Comparison of ENCODE assay signal across 1 cellular context in the genomic region with DNA sequence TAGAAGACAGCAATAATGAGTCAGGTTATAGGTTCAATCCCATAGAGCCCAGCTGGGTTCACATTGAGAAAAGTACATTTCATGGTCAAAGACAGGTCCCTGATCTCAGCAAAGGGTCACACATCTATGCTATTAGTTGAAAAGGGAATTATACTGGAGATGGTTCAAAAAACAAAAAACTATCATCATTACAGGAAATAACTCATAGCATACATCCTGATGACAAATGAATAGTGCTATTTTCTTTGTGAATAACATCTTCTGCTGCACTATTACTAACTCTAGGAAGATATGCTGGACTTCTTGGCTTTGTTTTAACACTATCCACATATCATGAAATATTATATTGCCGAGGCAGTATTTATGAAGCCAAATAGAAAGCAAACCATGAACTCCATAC.
TF ChIP-seq lines count a peak whose summit lies in the region.

No MANE protein-coding gene starts in this region.

TF ChIP-seq in endothelial cell of umbilical vein, 7 proteins besides CTCF, POLR2A, EP300 and RAD21:
- TF ChIP-seq GATA2 (IDR thresholded peaks at IDR 0.05; ENCODE audit: insufficient read depth, insufficient read length, low read depth, low read length) = peak; percentile 32
- no peak for TF ChIP-seq MYC (IDR thresholded peaks at IDR 0.05; ENCODE audit: low read depth, low read length)
- TF ChIP-seq JUN (IDR thresholded peaks at IDR 0.05; ENCODE audit: borderline replicate concordance, insufficient read depth, insufficient read length, low read depth) = peak; percentile 85
- TF ChIP-seq FOS (IDR thresholded peaks at IDR 0.05; ENCODE audit: borderline replicate concordance, insufficient read depth, low read length) = peak; percentile 94
- peak; percentile 58 for TF ChIP-seq POLR2AphosphoS5 (IDR thresholded peaks at IDR 0.05; ENCODE audit: insufficient read depth, low read depth, low read length)
- TF ChIP-seq, protein P1, sequence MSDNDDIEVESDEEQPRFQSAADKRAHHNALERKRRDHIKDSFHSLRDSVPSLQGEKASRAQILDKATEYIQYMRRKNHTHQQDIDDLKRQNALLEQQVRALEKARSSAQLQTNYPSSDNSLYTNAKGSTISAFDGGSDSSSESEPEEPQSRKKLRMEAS (IDR thresholded peaks at IDR 0.05; ENCODE audit: insufficient read depth, insufficient read length) = no peak
- no peak for TF ChIP-seq EZH2 (IDR thresholded peaks at IDR 0.05; ENCODE audit: borderline replicate concordance, low read depth, low read length, severe bottlenecking)
